In genomic region chr15:32790352-32790999, GRCh38 we compare ENCODE assay signal across 17 cellular contexts.
DNase-seq lines count a peak whose midpoint lies in the region; ATAC-seq, FAIRE-seq and TF ChIP-seq lines count a peak whose summit lies in the region.
"Had no signal": no experiment of that assay in that cellular context is flagged by ENCODE, and none has a peak within 500 bp of the region (broad histone marks: within the 10 kb centered on the region; RNA-seq: fewer than 3 reads in every experiment).

No MANE protein-coding gene starts in this region.

- no peak for FAIRE-seq in D721Med (lab: Jason Lieb, UNC)
- FAIRE-seq: endometrium, HTR-8/SVneo had no signal

- no TSS peak for BruUV-seq in OCI-LY7 (replicated peaks; lab: Mats Ljungman, UMichigan)

- no peaks in the 10 kb centered on the region for H4K20me1 ChIP-seq in OCI-LY7 (ENCODE audit: insufficient read depth, low read length)

- no peak overlapping the region for H2AFZ ChIP-seq in OCI-LY7 (ENCODE audit: low read length)

- no peak overlapping the region for H3K4me3 ChIP-seq in OCI-LY7 (ENCODE audit: low read depth, low read length, poor library complexity, severe bottlenecking)

- no peaks in the 10 kb centered on the region for H3K9me2 ChIP-seq in OCI-LY7 (ENCODE audit: insufficient read depth, low read length)

- CTCF ChIA-PET in OCI-LY7 (lab: Charles Lee; ENCODE audit: unreplicated experiment) = no interaction called here

- in situ Hi-C loops in ACHN (cut with HindIII; ENCODE audit: low pct_ligation_motif_present, low pct_unique_long_range_greater_than_20kb, low sequenced_read_pairs) = no loop called here

- POLR2A ChIA-PET in OCI-LY7 (lab: Charles Lee) = no interaction called here

- H3K9me3 ChIP-seq in OCI-LY7 (ENCODE audit: low read length) = no peaks in the 10 kb centered on the region

- TF ChIP-seq CTCF in OCI-LY7 (conservative IDR thresholded peaks at IDR 0.05; ENCODE audit: low read length) = no peak
- TF ChIP-seq CTCF in D721Med (IDR thresholded peaks at IDR 0.05; ENCODE audit: insufficient read depth, missing control alignments) = no peak

- no peaks in the 10 kb centered on the region for H3K79me2 ChIP-seq in OCI-LY7 (ENCODE audit: insufficient read depth, low read depth, low read length)

- no peak overlapping the region for H3K4me2 ChIP-seq in OCI-LY7 (ENCODE audit: low read length)

- ATAC-seq in GM18511 (IDR thresholded peaks at IDR 0.05; ENCODE audit: unreplicated experiment) = no peak
- ATAC-seq: Panc1 had no signal

- no peaks in the 10 kb centered on the region for H3K36me3 ChIP-seq in OCI-LY7 (ENCODE audit: insufficient read depth, low read length)

- intact Hi-C loops in OCI-LY7 (cut with micrococcal nuclease; ENCODE audit: unreplicated experiment) = no loop called here

- peak; percentile 39 for DNase-seq in ACHN
- peak; percentile 73 for DNase-seq in HCEC 1CT
- peak; percentile 37 for DNase-seq in amniotic epithelial cell (ENCODE audit: low read depth)
- DNase-seq in iris pigment epithelial cell (ENCODE audit: low read depth) = peak; percentile 74
- no peak for DNase-seq in OCI-LY7 (ENCODE audit: low spot score)
- DNase-seq in activated gamma-delta T cell treated with Interleukin-2 at 50 U/mL for 16 hours = no peak
- no peak for DNase-seq in D721Med (ENCODE audit: insufficient read length, low spot score)
- DNase-seq: activated CD4-positive, alpha-beta T cell treated with anti-CD3 and anti-CD28 coated beads, Interleukin-2, amount 50 U/mL, for 1 hour; GDM1; MM.1S; NCI-H1930; NCI-H510A; retina had no signal

- no peak overlapping the region for H3K27ac ChIP-seq in OCI-LY7 (ENCODE audit: low read depth, low read length, poor library complexity, severe bottlenecking)

- H3K4me1 ChIP-seq in OCI-LY7 (ENCODE audit: insufficient read depth, low read length, poor library complexity, severe bottlenecking) = no peaks in the 10 kb centered on the region

Comparison
In these comparisons a context has a peak if more than half of its experiments do, and no peak if none do; other contexts are left out.
1. DNase-seq: peak in ACHN (single experiment), HCEC 1CT (single experiment), amniotic epithelial cell (single experiment) and iris pigment epithelial cell (single experiment); none in OCI-LY7 (single experiment), activated gamma-delta T cell treated with Interleukin-2 at 50 U/mL for 16 hours (single experiment) and D721Med (single experiment).